ENCODE assay signal across 9 cellular contexts in the genomic region with DNA sequence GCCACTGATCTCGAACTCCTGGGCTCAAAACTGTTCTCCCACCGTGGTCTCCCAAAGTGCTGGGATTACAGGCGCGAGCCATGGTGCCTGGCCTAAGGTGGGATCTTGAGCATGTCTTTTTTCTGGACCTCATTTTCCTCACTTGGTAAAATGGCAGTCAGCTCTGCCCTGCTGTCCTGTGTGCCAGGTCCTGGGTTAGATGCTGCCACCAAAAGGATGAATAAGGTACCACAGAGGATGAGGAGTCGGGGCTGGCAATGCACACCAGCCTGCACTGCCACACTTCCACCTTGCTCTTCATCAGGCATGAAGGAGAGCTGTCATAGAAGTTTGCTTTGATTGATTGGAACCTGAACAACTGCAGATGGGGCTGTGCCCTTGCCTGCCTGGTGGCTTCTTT.
A peak's percentile ranks its signal among the peaks of the same experiment; 100 is the strongest.
DNase-seq lines count a peak whose midpoint lies in the region; ATAC-seq and TF ChIP-seq lines count a peak whose summit lies in the region.
"Had no signal": no experiment of that assay in that cellular context is flagged by ENCODE, and none has a peak within 500 bp of the region (broad histone marks: within the 10 kb centered on the region; RNA-seq: fewer than 3 reads in every experiment).

No MANE protein-coding gene starts in this region.

- H3K27ac ChIP-seq in cingulate gyrus (ENCODE audit: low read depth, low read length) = peak overlapping the region; percentile 81
- H3K27ac ChIP-seq: C4-2B had no signal

- no peak for TF ChIP-seq POLR2A in GM18505 (IDR thresholded peaks at IDR 0.05; ENCODE audit: borderline replicate concordance, extremely low read depth, insufficient read depth, insufficient read length)

- ATAC-seq in GM18505 (IDR thresholded peaks at IDR 0.05; ENCODE audit: unreplicated experiment) (no peak), GM21723 (IDR thresholded peaks at IDR 0.05; ENCODE audit: unreplicated experiment) (no peak)

- peak; percentile 11 to 19 for DNase-seq in SHP77 (lab: John Stamatoyannopoulos, UW)
- no peak for DNase-seq in SHP77 treated with DMSO at 0.1 percent for 48 hours (lab: John Stamatoyannopoulos, UW)
- peak; percentile 59 for DNase-seq in NAMALWA (ENCODE audit: low spot score)
- DNase-seq in pons (ENCODE audit: low spot score) = peak; percentile 76
- no peak for DNase-seq in LoVo (ENCODE audit: low spot score)

Comparison
In these comparisons a context has a peak if more than half of its experiments do, and no peak if none do; other contexts are left out.
1. DNase-seq: peak in SHP77 (2 of 2), NAMALWA (single experiment) and pons (single experiment); none in SHP77 treated with DMSO at 0.1 percent for 48 hours (single experiment) and LoVo (single experiment).